ENCODE assay signal across 8 cellular contexts in genomic region chr6:149963212-149963461, GRCh38. TPM values are rescaled to one million over a fixed set of nuclear protein-coding genes. Genes with fewer than 3 reads are reported as not detected.
DNase-seq lines count a peak whose midpoint lies in the region; ATAC-seq and TF ChIP-seq lines count a peak whose summit lies in the region.

No MANE protein-coding gene starts in this region.

- WGBS in heart right ventricle, 2 donors: 20 to 27% methylated on average over 8 of the region's 8 CpGs

- H3K27ac ChIP-seq in heart right ventricle (peak overlapping the region in 1 of 10 donors; percentile 2), skin epidermis (no peak overlapping the region)

- peak overlapping the region; percentile 85 to 98 for H3K4me3 Mint-ChIP-seq in activated T-cell treated with anti-CD3 and anti-CD28 coated beads, Interleukin-2, amount 50 U/mL, for 72 hours

- H3K9me3 ChIP-seq in heart right ventricle: no peaks in the 10 kb centered on the region

- TF ChIP-seq CTCF in heart right ventricle (IDR thresholded peaks at IDR 0.05): no peak

- peaks cover 36% of the 10 kb centered on the region for H3K4me1 Mint-ChIP-seq in activated T-cell treated with anti-CD3 and anti-CD28 coated beads, Interleukin-2, amount 50 U/mL, for 72 hours (ENCODE audit: low read depth)

- ATAC-seq in GM19463 (IDR thresholded peaks at IDR 0.05; ENCODE audit: unreplicated experiment) (peak; percentile 44), heart right ventricle (peak in 1 of 8 donors; percentile 7), HG03565 (IDR thresholded peaks at IDR 0.05; ENCODE audit: unreplicated experiment) (no peak)
- ATAC-seq in activated T-cell treated with anti-CD3 and anti-CD28 coated beads, Interleukin-2, amount 50 U/mL, for 72 hours (replicated peaks in 1 of 2): peak; percentile 50 to 55

- H3K36me3 ChIP-seq in heart right ventricle: no peaks in the 10 kb centered on the region

- peaks cover 8 to 12% of the 10 kb centered on the region in 2 donors for H3K36me3 Mint-ChIP-seq in activated T-cell treated with anti-CD3 and anti-CD28 coated beads, Interleukin-2, amount 50 U/mL, for 72 hours (ENCODE audit: insufficient read depth in 2 of 2)

- peaks cover 19 to 94% (median 77%) of the 10 kb centered on the region in 7 donors for H3K27me3 ChIP-seq in heart right ventricle

- intact Hi-C loops in heart right ventricle (cut with DNase I): no loop called here

- peak overlapping the region; percentile 91 for H3K27ac Mint-ChIP-seq in activated T-cell treated with anti-CD3 and anti-CD28 coated beads, Interleukin-2, amount 50 U/mL, for 72 hours

- H3K4me1 ChIP-seq in heart right ventricle: peaks cover 0 to 29% (median 25%) of the 10 kb centered on the region in 9 donors

- peaks cover 94% of the 10 kb centered on the region for H3K27me3 Mint-ChIP-seq in activated T-cell treated with anti-CD3 and anti-CD28 coated beads, Interleukin-2, amount 50 U/mL, for 72 hours (ENCODE audit: low read depth)

- DNase-seq in AG20443 (ENCODE audit: low spot score): peak; percentile 66
- DNase-seq in NCI-H146 treated with DMSO at 0.1 percent for 48 hours (lab: John Stamatoyannopoulos, UW; ENCODE audit: unreplicated experiment): peak; percentile 78
- DNase-seq in activated T-cell treated with anti-CD3 and anti-CD28 coated beads, Interleukin-2, amount 50 U/mL, for 72 hours: peak; percentile 60 to 62
- DNase-seq in heart right ventricle: no peak
- DNase-seq in NCI-H1092 treated with DMSO at 0.1 percent for 48 hours (lab: John Stamatoyannopoulos, UW): no peak

- no peaks in the 10 kb centered on the region for H3K9me3 Mint-ChIP-seq in activated T-cell treated with anti-CD3 and anti-CD28 coated beads, Interleukin-2, amount 50 U/mL, for 72 hours

- H3K4me3 ChIP-seq in heart right ventricle (peak overlapping the region; percentile 22 to 63 (median 54)), skin epidermis (peak overlapping the region; percentile 20 to 43 (median 33))

RNA-seq across cellular contexts. Expression of gene ULBP1, which starts 0.6 kb away (rescaled TPM):
- total RNA-seq in activated T-cell treated with anti-CD3 and anti-CD28 coated beads, Interleukin-2, amount 50 U/mL, for 72 hours: 10 to 100 TPM in 1 of 2 donors, 1 to 10 TPM in 1; 9.4 to 12.4 TPM
- under 1 TPM; 0.13 to 0.46 (median 0.23) TPM for total RNA-seq in heart right ventricle
- polyA plus RNA-seq in heart right ventricle: under 1 TPM; 0.07 to 0.32 TPM

RNA-seq across cellular contexts. Expression of gene ULBP2, which starts 21.3 kb away (rescaled TPM):
- total RNA-seq in activated T-cell treated with anti-CD3 and anti-CD28 coated beads, Interleukin-2, amount 50 U/mL, for 72 hours: 1 to 10 TPM in 1 of 2 donors, under 1 TPM in 1; 1.00 to 1.5 TPM
- total RNA-seq in heart right ventricle: 1 to 10 TPM in 5 of 10 donors, under 1 TPM in 5; 0.46 to 2.4 (median 1.0) TPM
- 1 to 10 TPM in 1 of 2 donors, not detected in 1; 2.7 TPM for polyA plus RNA-seq in heart right ventricle

RNA-seq across cellular contexts. Expression of gene RAET1G, which starts 40.2 kb away (rescaled TPM):
- not detected for total RNA-seq in activated T-cell treated with anti-CD3 and anti-CD28 coated beads, Interleukin-2, amount 50 U/mL, for 72 hours
- total RNA-seq in heart right ventricle: under 1 TPM in 3 of 10 donors, not detected in 7; 0.21 to 0.37 (median 0.36) TPM
- under 1 TPM in 1 of 2 donors, not detected in 1; 0.32 TPM for polyA plus RNA-seq in heart right ventricle

Comparison
In these comparisons a context has a peak if more than half of its experiments do, and no peak if none do; other contexts are left out.
1. DNase-seq: peak in AG20443 (single experiment), NCI-H146 treated with DMSO at 0.1 percent for 48 hours (single experiment) and activated T-cell treated with anti-CD3 and anti-CD28 coated beads, Interleukin-2, amount 50 U/mL, for 72 hours (2 of 2); none in heart right ventricle (0 of 2) and NCI-H1092 treated with DMSO at 0.1 percent for 48 hours (single experiment).
2. RNA of gene ULBP1, which starts 0.6 kb away (total RNA-seq): 9.4 to 12.4 TPM in activated T-cell treated with anti-CD3 and anti-CD28 coated beads, Interleukin-2, amount 50 U/mL, for 72 hours; 0.13 to 0.46 TPM in heart right ventricle; every median in the first group is over 4 times any median in the second.